ENCODE assay signal across 1 cellular context in the genomic region with DNA sequence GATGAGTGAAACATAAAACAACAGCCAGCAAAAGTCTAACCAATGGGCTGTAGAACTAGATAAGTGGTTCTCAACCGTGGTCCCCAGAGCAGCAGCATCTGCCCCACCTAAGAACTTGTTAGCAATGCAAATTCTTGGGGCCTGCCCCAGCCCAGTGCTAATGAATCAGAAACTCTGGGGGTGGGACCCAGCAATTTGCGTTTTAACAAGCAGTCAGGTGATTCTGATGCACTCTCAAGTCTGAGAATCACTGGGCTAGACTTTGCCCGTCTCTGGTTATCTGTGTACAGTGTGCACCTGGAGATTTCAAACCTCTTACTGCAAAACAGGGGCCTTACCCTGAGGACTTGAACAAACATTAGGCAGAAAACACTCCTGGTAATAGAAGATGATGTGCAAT.
TF ChIP-seq lines count a peak whose summit lies in the region.

No MANE protein-coding gene starts in this region.

TF ChIP-seq in GM23338, 12 proteins besides CTCF, POLR2A, EP300 and RAD21 (continued from another document):
- TF ChIP-seq, protein P1, sequence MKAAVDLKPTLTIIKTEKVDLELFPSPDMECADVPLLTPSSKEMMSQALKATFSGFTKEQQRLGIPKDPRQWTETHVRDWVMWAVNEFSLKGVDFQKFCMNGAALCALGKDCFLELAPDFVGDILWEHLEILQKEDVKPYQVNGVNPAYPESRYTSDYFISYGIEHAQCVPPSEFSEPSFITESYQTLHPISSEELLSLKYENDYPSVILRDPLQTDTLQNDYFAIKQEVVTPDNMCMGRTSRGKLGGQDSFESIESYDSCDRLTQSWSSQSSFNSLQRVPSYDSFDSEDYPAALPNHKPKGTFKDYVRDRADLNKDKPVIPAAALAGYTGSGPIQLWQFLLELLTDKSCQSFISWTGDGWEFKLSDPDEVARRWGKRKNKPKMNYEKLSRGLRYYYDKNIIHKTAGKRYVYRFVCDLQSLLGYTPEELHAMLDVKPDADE (IDR thresholded peaks at IDR 0.05), result no peak
- TF ChIP-seq EZH2phosphoT487 (IDR thresholded peaks at IDR 0.05; ENCODE audit: unreplicated experiment) (no peak), EZH2 (IDR thresholded peaks at IDR 0.05; ENCODE audit: low read depth, unreplicated experiment) (no peak), ZNF114 (CRISPR knock-in tag; IDR thresholded peaks at IDR 0.05) (no peak), CREB1 (CRISPR knock-in tag; IDR thresholded peaks at IDR 0.05; ENCODE audit: low read depth) (no peak), NANOG (IDR thresholded peaks at IDR 0.05; ENCODE audit: borderline replicate concordance) (no peak)
- TF ChIP-seq, protein P2, sequence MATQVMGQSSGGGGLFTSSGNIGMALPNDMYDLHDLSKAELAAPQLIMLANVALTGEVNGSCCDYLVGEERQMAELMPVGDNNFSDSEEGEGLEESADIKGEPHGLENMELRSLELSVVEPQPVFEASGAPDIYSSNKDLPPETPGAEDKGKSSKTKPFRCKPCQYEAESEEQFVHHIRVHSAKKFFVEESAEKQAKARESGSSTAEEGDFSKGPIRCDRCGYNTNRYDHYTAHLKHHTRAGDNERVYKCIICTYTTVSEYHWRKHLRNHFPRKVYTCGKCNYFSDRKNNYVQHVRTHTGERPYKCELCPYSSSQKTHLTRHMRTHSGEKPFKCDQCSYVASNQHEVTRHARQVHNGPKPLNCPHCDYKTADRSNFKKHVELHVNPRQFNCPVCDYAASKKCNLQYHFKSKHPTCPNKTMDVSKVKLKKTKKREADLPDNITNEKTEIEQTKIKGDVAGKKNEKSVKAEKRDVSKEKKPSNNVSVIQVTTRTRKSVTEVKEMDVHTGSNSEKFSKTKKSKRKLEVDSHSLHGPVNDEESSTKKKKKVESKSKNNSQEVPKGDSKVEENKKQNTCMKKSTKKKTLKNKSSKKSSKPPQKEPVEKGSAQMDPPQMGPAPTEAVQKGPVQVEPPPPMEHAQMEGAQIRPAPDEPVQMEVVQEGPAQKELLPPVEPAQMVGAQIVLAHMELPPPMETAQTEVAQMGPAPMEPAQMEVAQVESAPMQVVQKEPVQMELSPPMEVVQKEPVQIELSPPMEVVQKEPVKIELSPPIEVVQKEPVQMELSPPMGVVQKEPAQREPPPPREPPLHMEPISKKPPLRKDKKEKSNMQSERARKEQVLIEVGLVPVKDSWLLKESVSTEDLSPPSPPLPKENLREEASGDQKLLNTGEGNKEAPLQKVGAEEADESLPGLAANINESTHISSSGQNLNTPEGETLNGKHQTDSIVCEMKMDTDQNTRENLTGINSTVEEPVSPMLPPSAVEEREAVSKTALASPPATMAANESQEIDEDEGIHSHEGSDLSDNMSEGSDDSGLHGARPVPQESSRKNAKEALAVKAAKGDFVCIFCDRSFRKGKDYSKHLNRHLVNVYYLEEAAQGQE (IDR thresholded peaks at IDR 0.05; ENCODE audit: unreplicated experiment), result no peak
TF ChIP-seq in GM23338: peak in this region for 0.
